ENCODE assay signal across 16 cellular contexts in genomic region chr16:75080205-75081029, GRCh38. TPM values are rescaled to one million over a fixed set of nuclear protein-coding genes. Genes with fewer than 3 reads are reported as not detected.
DNase-seq lines count a peak whose midpoint lies in the region; ATAC-seq and TF ChIP-seq lines count a peak whose summit lies in the region.
"Had no signal": no experiment of that assay in that cellular context is flagged by ENCODE, and none has a peak within 500 bp of the region (broad histone marks: within the 10 kb centered on the region; RNA-seq: fewer than 3 reads in every experiment).

No MANE protein-coding gene starts in this region.

- H3K4me1 Mint-ChIP-seq in WTC11: peaks cover 19% of the 10 kb centered on the region
- H3K4me1 Mint-ChIP-seq in activated T-cell treated with anti-CD3 and anti-CD28 coated beads, Interleukin-2, amount 50 U/mL, for 24 hours (ENCODE audit: low read depth): peaks cover 45% of the 10 kb centered on the region

- H2AFZ ChIP-seq in neuronal stem cell (ENCODE audit: low read length): no peak overlapping the region

- H3K23ac ChIP-seq in neuronal stem cell (ENCODE audit: low read depth, low read length, poor library complexity): no peak overlapping the region

- no peak overlapping the region for H4K91ac ChIP-seq in neuronal stem cell (ENCODE audit: low read depth, low read length, poor library complexity)

- peak overlapping the region; percentile 16; the same call in 1 of the 2 replicates for H3K4me3 Mint-ChIP-seq in WTC11
- no peak overlapping the region for H3K4me3 Mint-ChIP-seq in activated T-cell treated with anti-CD3 and anti-CD28 coated beads, Interleukin-2, amount 50 U/mL, for 24 hours
- H3K4me3 Mint-ChIP-seq: activated CD4-positive, alpha-beta T cell treated with anti-CD3 and anti-CD28 coated beads for 36 hours; activated naive CD4-positive, alpha-beta T cell treated with anti-CD3 and anti-CD28 coated beads for 36 hours; memory B cell had no signal

- no peak overlapping the region for H3K18ac ChIP-seq in neuronal stem cell (ENCODE audit: low read length)

- H3K27ac ChIP-seq in neuronal stem cell (replicated peaks; ENCODE audit: low read length): no peak overlapping the region
- H3K27ac ChIP-seq: SJCRH30, tibial nerve had no signal

- POLR2A ChIA-PET in WTC11 (lab: Charles Lee): interaction anchor here (0.5 kb wide), 1 partner anchor 51 kb away, joined by 4 read pairs; no protein-coding TSS in a partner anchor

- CTCF ChIA-PET in WTC11 (lab: Charles Lee): interaction anchor here (1.3 to 2.6 kb wide), 3 partner anchors 16 to 31 kb away, joined by 3 to 11 read pairs (median 3); no protein-coding TSS in a partner anchor

- intact Hi-C loops in cardiac septum (cut with DNase I): no loop called here

- H2BK5ac ChIP-seq in neuronal stem cell (ENCODE audit: low read length): no peak overlapping the region

- peaks cover 0 to 8% of the 10 kb centered on the region in 2 donors for H3K4me1 ChIP-seq in neuronal stem cell (ENCODE audit: control insufficient read depth in 2 of 2, insufficient read depth in 1 of 2, low read depth in 1 of 2, low read length in 2 of 2)

- WGBS in neuronal stem cell (ENCODE audit: extremely low coverage in 2 of 2, insufficient read length in 2 of 2, insufficient replicate concordance in 1 of 2), 2 donors: no CpG with 5 or more reads among the region's 8 CpGs

- no peak overlapping the region for H3K4ac ChIP-seq in neuronal stem cell (ENCODE audit: low read length)

- H3K27me3 Mint-ChIP-seq in WTC11 (ENCODE audit: low read depth): no peaks in the 10 kb centered on the region
- no peaks in the 10 kb centered on the region for H3K27me3 Mint-ChIP-seq in activated T-cell treated with anti-CD3 and anti-CD28 coated beads, Interleukin-2, amount 50 U/mL, for 24 hours
- H3K27me3 Mint-ChIP-seq: activated CD4-positive, alpha-beta T cell treated with anti-CD3 and anti-CD28 coated beads for 36 hours had no signal

- H3K4me3 ChIP-seq in foreskin fibroblast (ENCODE audit: low read depth in 1 of 2, low read length in 2 of 2) (no peak overlapping the region), neuronal stem cell (ENCODE audit: low read length in 2 of 2) (no peak overlapping the region)
- H3K4me3 ChIP-seq: SJCRH30, tibial nerve had no signal

- H3K27me3 ChIP-seq in neuronal stem cell (ENCODE audit: control insufficient read depth in 3 of 3, insufficient read depth in 3 of 3, low read depth in 1 of 3, low read length in 3 of 3): no peaks in the 10 kb centered on the region
- H3K27me3 ChIP-seq: SJCRH30, tibial nerve had no signal

- H2BK15ac ChIP-seq in neuronal stem cell (ENCODE audit: low read length): no peak overlapping the region

- peaks cover 17% of the 10 kb centered on the region for H3K36me3 Mint-ChIP-seq in WTC11
- H3K36me3 Mint-ChIP-seq in activated T-cell treated with anti-CD3 and anti-CD28 coated beads, Interleukin-2, amount 50 U/mL, for 24 hours (ENCODE audit: low read depth): peaks cover 8% of the 10 kb centered on the region
- H3K36me3 Mint-ChIP-seq: memory B cell had no signal

- TF ChIP-seq CTCF in WTC11 (IDR thresholded peaks at IDR 0.05): no peak
- TF ChIP-seq CTCF in foreskin fibroblast (IDR thresholded peaks at IDR 0.05; ENCODE audit: low read depth, low read length): no peak

- H3K27ac Mint-ChIP-seq in WTC11: no peak overlapping the region
- H3K27ac Mint-ChIP-seq in activated T-cell treated with anti-CD3 and anti-CD28 coated beads, Interleukin-2, amount 50 U/mL, for 24 hours: no peak overlapping the region
- H3K27ac Mint-ChIP-seq: activated naive CD4-positive, alpha-beta T cell treated with anti-CD3 and anti-CD28 coated beads for 36 hours; memory B cell had no signal

- no peak overlapping the region for H4K8ac ChIP-seq in neuronal stem cell (ENCODE audit: low read depth, low read length)

- peak; percentile 54 for DNase-seq in AG08396 (ENCODE audit: low spot score)
- DNase-seq in HS-5 (ENCODE audit: low read depth): peak; percentile 28
- no peak for DNase-seq in WTC11 (ENCODE audit: low spot score)
- DNase-seq in foreskin fibroblast: peak; percentile 64 to 82
- DNase-seq in cardiac septum (ENCODE audit: low spot score): no peak
- no peak for DNase-seq in activated T-cell treated with anti-CD3 and anti-CD28 coated beads, Interleukin-2, amount 50 U/mL, for 24 hours
- DNase-seq in neuronal stem cell (ENCODE audit: low spot score): no peak
- DNase-seq: activated CD4-positive, alpha-beta T cell treated with anti-CD3 and anti-CD28 coated beads for 36 hours; activated naive CD4-positive, alpha-beta T cell treated with anti-CD3 and anti-CD28 coated beads for 36 hours; C1 segment of cervical spinal cord; NCI-H510A treated with DMSO at 0.1 percent for 48 hours; retina; SJCRH30 had no signal

- H3K4me2 ChIP-seq in neuronal stem cell (ENCODE audit: insufficient read depth, low read length, poor library complexity, severe bottlenecking): no peak overlapping the region

- H3K79me1 ChIP-seq in neuronal stem cell (ENCODE audit: low read depth, low read length): peaks cover 15% of the 10 kb centered on the region

- no peak overlapping the region for H2BK120ac ChIP-seq in neuronal stem cell (ENCODE audit: low read depth, low read length)

- peaks cover 8% of the 10 kb centered on the region; the same call in 1 of the 2 replicates for H3K9me3 Mint-ChIP-seq in WTC11
- H3K9me3 Mint-ChIP-seq in activated T-cell treated with anti-CD3 and anti-CD28 coated beads, Interleukin-2, amount 50 U/mL, for 24 hours: peaks cover 3% of the 10 kb centered on the region
- H3K9me3 Mint-ChIP-seq: activated naive CD4-positive, alpha-beta T cell treated with anti-CD3 and anti-CD28 coated beads for 36 hours had no signal

- no peak overlapping the region for H2AK5ac ChIP-seq in neuronal stem cell (ENCODE audit: low read depth, low read length)

- ATAC-seq in WTC11 (peak; percentile 62), HG02852 (IDR thresholded peaks at IDR 0.05; ENCODE audit: unreplicated experiment) (no peak)
- ATAC-seq: activated CD4-positive, alpha-beta T cell treated with anti-CD3 and anti-CD28 coated beads for 36 hours had no signal

- H3K36me3 ChIP-seq in neuronal stem cell (replicated peaks in 1 of 2; ENCODE audit: control insufficient read depth in 2 of 2, insufficient read depth in 2 of 2, low read length in 2 of 2): peaks cover 2 to 8% of the 10 kb centered on the region in 2 donors
- H3K36me3 ChIP-seq: SJCRH30, tibial nerve had no signal

- peaks cover 0 to 7% of the 10 kb centered on the region in 2 donors for H3K9me3 ChIP-seq in neuronal stem cell (replicated peaks in 1 of 2; ENCODE audit: control insufficient read depth in 2 of 2, insufficient read depth in 1 of 2, low read depth in 1 of 2, low read length in 2 of 2)
- H3K9me3 ChIP-seq: SJCRH30, tibial nerve had no signal

- H3K9ac ChIP-seq in neuronal stem cell (ENCODE audit: low read depth, low read length, poor library complexity): no peak overlapping the region

- no peak overlapping the region for H3K14ac ChIP-seq in neuronal stem cell (ENCODE audit: low read length)

- no peak overlapping the region for H2BK12ac ChIP-seq in neuronal stem cell (ENCODE audit: low read length)

TF ChIP-seq in WTC11, 78 proteins besides CTCF, POLR2A, EP300 and RAD21:
- no peak for TF ChIP-seq AR (CRISPR knock-in tag; IDR thresholded peaks at IDR 0.05)
- TF ChIP-seq GABPB1 (CRISPR knock-in tag; IDR thresholded peaks at IDR 0.05): no peak
- no peak for TF ChIP-seq SP1 (CRISPR knock-in tag; conservative IDR thresholded peaks at IDR 0.05)
- peak; percentile 55; the same call in 1 of the 2 replicates for TF ChIP-seq ZNF121 (CRISPR knock-in tag; IDR thresholded peaks at IDR 0.05)

RNA-seq across cellular contexts. Expression of gene LDHD, which starts 36.2 kb away (rescaled TPM):
- total RNA-seq in WTC11 (2021) (12.3 to 12.6 TPM (median 12.3 TPM) in 3 replicates), cardiac septum (89.3 TPM)
- polyA plus RNA-seq in neuronal stem cell (2013, experiment 1 of 2): 0.66 TPM
- polyA plus RNA-seq in neuronal stem cell (2013, experiment 2 of 2): 0.76 TPM

Comparison
In these comparisons a context has a peak if more than half of its experiments do, and no peak if none do; other contexts are left out.
1. DNase-seq: peak in AG08396 (single experiment), HS-5 (single experiment) and foreskin fibroblast (2 of 2); none in WTC11 (single experiment), cardiac septum (single experiment), activated T-cell treated with anti-CD3 and anti-CD28 coated beads, Interleukin-2, amount 50 U/mL, for 24 hours (single experiment) and neuronal stem cell (single experiment).